ENCODE assay signal across 14 cellular contexts in the genomic region with DNA sequence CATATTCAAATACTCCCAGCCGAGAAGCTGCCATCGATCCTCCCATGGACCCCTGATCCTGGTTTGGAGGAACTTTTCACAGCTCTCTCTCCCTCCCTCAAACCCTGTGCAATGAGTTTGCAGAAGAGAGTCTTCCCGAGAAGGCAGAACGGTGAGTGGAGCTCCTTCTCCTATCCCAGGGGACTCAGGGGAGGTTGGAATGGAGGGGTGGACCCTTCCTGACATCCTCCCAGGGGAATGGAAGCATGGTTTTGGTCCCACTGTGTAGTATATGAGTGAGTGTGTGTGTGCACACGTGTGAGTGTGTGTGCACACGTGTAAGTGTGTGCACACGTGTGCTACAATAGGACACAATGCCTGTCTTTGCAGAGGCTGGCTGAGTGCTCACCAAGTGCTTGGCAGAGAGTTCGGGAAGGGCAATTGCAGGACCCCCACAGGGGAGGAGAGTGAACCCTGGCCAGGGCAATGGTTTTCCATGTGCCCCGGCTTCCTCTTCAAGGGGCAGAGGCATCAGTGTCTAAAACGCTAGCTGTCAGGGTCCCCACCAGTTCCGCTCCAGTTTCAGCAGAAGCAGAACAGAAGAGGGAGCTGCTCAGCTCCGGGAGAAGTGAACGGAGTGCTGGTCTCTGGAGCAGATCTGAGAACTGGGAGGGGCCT. TPM values are rescaled to one million over a fixed set of nuclear protein-coding genes. Genes with fewer than 3 reads are reported as not detected.
A peak's percentile ranks its signal among the peaks of the same experiment; 100 is the strongest.
DNase-seq lines count a peak whose midpoint lies in the region; ATAC-seq and TF ChIP-seq lines count a peak whose summit lies in the region.
"Had no signal": no experiment of that assay in that cellular context is flagged by ENCODE, and none has a peak within 500 bp of the region (broad histone marks: within the 10 kb centered on the region; RNA-seq: fewer than 3 reads in every experiment).

No MANE protein-coding gene starts in this region.

- H3K4me3 ChIP-seq in astrocyte of the spinal cord (ENCODE audit: low read depth, low read length): peak overlapping the region; percentile 3
- peak overlapping the region; percentile 2 for H3K4me3 ChIP-seq in right cardiac atrium (ENCODE audit: low read length)
- peak overlapping the region; percentile 25 to 40 (median 34) for H3K4me3 ChIP-seq in gastrocnemius medialis

- H3K4me1 ChIP-seq in right cardiac atrium (ENCODE audit: control insufficient read depth, insufficient read depth, low read length): no peaks in the 10 kb centered on the region
- H3K4me1 ChIP-seq in gastrocnemius medialis: no peaks in the 10 kb centered on the region

- intact Hi-C loops in right cardiac atrium (cut with DNase I): no loop called here
- intact Hi-C loops in gastrocnemius medialis (cut with DNase I; ENCODE audit: low total_unique reads): loop anchor here (2.0 kb wide), 1 partner anchor 74 kb away; no protein-coding TSS in a partner anchor
- intact Hi-C loops in left colon (cut with DNase I, micrococcal nuclease): no loop called here

- in situ Hi-C loops in astrocyte of the spinal cord (cut with HindIII; ENCODE audit: low sequenced_read_pairs) (no loop called here), gastrocnemius medialis (cut with MboI; ENCODE audit: low sequenced_read_pairs in 4 of 4) (no loop called here)

- no peak for TF ChIP-seq CTCF in astrocyte of the spinal cord (IDR thresholded peaks at IDR 0.05; ENCODE audit: low read depth, low read length)
- no peak for TF ChIP-seq CTCF in gastrocnemius medialis (IDR thresholded peaks at IDR 0.05 in 4 of 5, conservative IDR thresholded peaks at IDR 0.05 in 1 of 5)

- WGBS in right cardiac atrium: 32% methylated on average over 13 of the region's 13 CpGs

- peak; percentile 51 for DNase-seq in GM03348 (ENCODE audit: low spot score)
- DNase-seq in astrocyte of the spinal cord (ENCODE audit: low read depth, low spot score): no peak
- peak in 2 of 3 donors; percentile 61 to 66 for DNase-seq in right cardiac atrium
- no peak for DNase-seq in gastrocnemius medialis
- DNase-seq in left colon: no peak
- no peak for DNase-seq in NCI-H2029 treated with DMSO at 0.1 percent for 48 hours (lab: John Stamatoyannopoulos, UW)
- DNase-seq in NCI-H524 treated with DMSO at 0.1 percent for 48 hours (lab: John Stamatoyannopoulos, UW): no peak
- DNase-seq in NCI-H187 treated with DMSO at 0.1 percent for 48 hours (lab: John Stamatoyannopoulos, UW): no peak
- DNase-seq: activated naive CD4-positive, alpha-beta T cell treated with Interleukin-2 at 50 U/mL for 16 hours; natural killer cell; NCI-H446 treated with DMSO at 0.1 percent for 48 hours had no signal

- peak; percentile 66 to 73 for ATAC-seq in right cardiac atrium
- peak in 1 of 2 donors; percentile 43 for ATAC-seq in gastrocnemius medialis
- ATAC-seq in left colon: no peak
- ATAC-seq: HCT116, natural killer cell, SK-N-SH treated with all-trans-retinoic acid at 6 μM for 48 hours had no signal

- H3K9me3 ChIP-seq in right cardiac atrium (ENCODE audit: control insufficient read depth, low read length): no peaks in the 10 kb centered on the region
- no peaks in the 10 kb centered on the region for H3K9me3 ChIP-seq in gastrocnemius medialis

- H3K27ac ChIP-seq in right cardiac atrium (ENCODE audit: low read length) (peak overlapping the region; percentile 49), gastrocnemius medialis (peak overlapping the region; percentile 31 to 57 (median 42))
- H3K27ac ChIP-seq: C4-2B had no signal

- TF ChIP-seq POLR2A in gastrocnemius medialis (IDR thresholded peaks at IDR 0.05): no peak

- no peaks in the 10 kb centered on the region for H3K36me3 ChIP-seq in gastrocnemius medialis

- H3K27me3 ChIP-seq in right cardiac atrium (ENCODE audit: control insufficient read depth, insufficient read depth) (no peaks in the 10 kb centered on the region), gastrocnemius medialis (peaks cover 0 to 3% (median 3%) of the 10 kb centered on the region in 3 donors)

RNA-seq across cellular contexts. Expression of a gene that starts 13.8 kb away (rescaled TPM):
- 1 to 10 TPM; 3.1 to 5.1 (median 4.1) TPM for total RNA-seq in right cardiac atrium
- 4.7 TPM for polyA plus RNA-seq in right cardiac atrium
- total RNA-seq in gastrocnemius medialis: 1 to 10 TPM; 3.3 to 4.5 (median 4.3) TPM
- 1 to 10 TPM; 2.1 to 9.2 TPM for total RNA-seq in left colon

RNA-seq across cellular contexts. Expression of a gene that starts 48.8 kb away (rescaled TPM):
- total RNA-seq in right cardiac atrium (1 to 10 TPM in 2 of 4 donors, under 1 TPM in 2; 0.34 to 1.3 (median 0.80) TPM), gastrocnemius medialis (not detected), left colon (not detected)
- 0.32 TPM for polyA plus RNA-seq in right cardiac atrium

Comparison
In these comparisons a context has a peak if more than half of its experiments do, and no peak if none do; other contexts are left out.
1. DNase-seq: peak in GM03348 (single experiment) and right cardiac atrium (2 of 3); none in astrocyte of the spinal cord (single experiment), gastrocnemius medialis (0 of 2), left colon (0 of 2), NCI-H2029 treated with DMSO at 0.1 percent for 48 hours (single experiment), NCI-H524 treated with DMSO at 0.1 percent for 48 hours (single experiment) and NCI-H187 treated with DMSO at 0.1 percent for 48 hours (single experiment).
2. Peak in every context shown above with its lines, with median percentiles within 50 percentile points of each other: H3K4me3 ChIP-seq.